19 cellular contexts compared by ENCODE assay signal in the genomic region with DNA sequence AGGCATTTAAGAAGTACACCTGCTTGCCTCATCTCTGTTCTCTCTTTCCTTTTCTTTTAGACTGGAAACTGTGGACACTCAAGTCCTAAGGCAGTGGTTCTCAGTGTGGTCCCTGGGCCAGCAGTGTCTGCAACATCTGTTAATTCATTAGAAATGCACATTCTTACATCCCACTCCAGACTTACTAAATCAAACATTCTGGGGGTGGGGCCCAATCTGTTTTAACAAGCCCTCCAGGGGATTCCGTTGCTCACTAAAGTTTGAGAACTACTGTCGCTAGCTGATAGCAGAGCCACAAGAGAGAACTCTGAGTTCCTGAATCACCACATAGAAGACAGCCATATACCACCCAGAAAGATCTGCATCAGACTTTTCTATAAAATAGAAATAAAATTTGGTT.
DNase-seq lines count a peak whose midpoint lies in the region; ATAC-seq and TF ChIP-seq lines count a peak whose summit lies in the region.
"Had no signal": no experiment of that assay in that cellular context is flagged by ENCODE, and none has a peak within 500 bp of the region (broad histone marks: within the 10 kb centered on the region; RNA-seq: fewer than 3 reads in every experiment).

No MANE protein-coding gene starts in this region.

- H3K4me3 ChIP-seq in BLaER1 treated with 17β-estradiol and CSF1 and Interleukin-3, amounts not matched to agents 10 nM and 100 nM = no peak overlapping the region
- no peak overlapping the region for H3K4me3 ChIP-seq in brain microvascular endothelial cell (ENCODE audit: low read depth, low read length)
- H3K4me3 ChIP-seq: GM12878, K562 had no signal

- TF ChIP-seq CTCF in brain microvascular endothelial cell (IDR thresholded peaks at IDR 0.05; ENCODE audit: low read depth, low read length, missing control alignments) (no peak), nephron (IDR thresholded peaks at IDR 0.05; ENCODE audit: unreplicated experiment in 3 of 3) (no peak)

- H3K9me3 Mint-ChIP-seq in nephron = peaks cover 12% of the 10 kb centered on the region

- no peaks in the 10 kb centered on the region for H3K36me3 Mint-ChIP-seq in nephron (ENCODE audit: low read depth)
- H3K36me3 Mint-ChIP-seq: CD4-positive, CD25-positive, alpha-beta regulatory T cell had no signal

- H4K20me1 ChIP-seq in BLaER1 treated with 17β-estradiol and CSF1 and Interleukin-3, amounts not matched to agents 10 nM and 100 nM = no peaks in the 10 kb centered on the region

- H3K36me3 ChIP-seq in BLaER1 treated with 17β-estradiol and CSF1 and Interleukin-3, amounts not matched to agents 10 nM and 100 nM = no peaks in the 10 kb centered on the region
- no peaks in the 10 kb centered on the region for H3K36me3 ChIP-seq in brain microvascular endothelial cell (replicated peaks)

- H3K27me3 Mint-ChIP-seq in nephron (ENCODE audit: low read depth) = peaks cover 5% of the 10 kb centered on the region

- in situ Hi-C loops in brain microvascular endothelial cell (cut with HindIII; ENCODE audit: low pct_ligation_motif_present, low sequenced_read_pairs) = no loop called here

- H3K4me2 ChIP-seq in BLaER1 treated with 17β-estradiol and CSF1 and Interleukin-3, amounts not matched to agents 10 nM and 100 nM = peak overlapping the region in 6 of 11 experiments; percentile 13 to 51 (median 30); a peak in 5 of 22 replicates

- peaks cover 36% of the 10 kb centered on the region for H3K4me1 Mint-ChIP-seq in nephron
- H3K4me1 Mint-ChIP-seq: CD4-positive, CD25-positive, alpha-beta regulatory T cell had no signal

- peak overlapping the region; percentile 28 to 86 (median 42) for H3K27ac Mint-ChIP-seq in nephron
- H3K27ac Mint-ChIP-seq: CD4-positive, CD25-positive, alpha-beta regulatory T cell had no signal

- DNase-seq in NCI-H524 (lab: John Stamatoyannopoulos, UW) (peak; percentile 47 to 69), brain microvascular endothelial cell (peak; percentile 12), NCI-H1436 treated with DMSO at 0.1 percent for 48 hours (lab: John Stamatoyannopoulos, UW) (no peak)
- DNase-seq: ACHN; AML-193; CD4-positive, CD25-positive, alpha-beta regulatory T cell; COR-L47; DMS153; GF-D8; NCI-H1105 treated with DMSO at 0.1 percent for 48 hours; NCI-H510A; NCI-H82; SW 1271 had no signal

- H3K9ac ChIP-seq in BLaER1 treated with 17β-estradiol and CSF1 and Interleukin-3, amounts not matched to agents 10 nM and 100 nM = no peak overlapping the region

- no peak overlapping the region for H3K4me3 Mint-ChIP-seq in nephron
- H3K4me3 Mint-ChIP-seq: CD4-positive, CD25-positive, alpha-beta regulatory T cell had no signal

- H3K27me3 ChIP-seq in BLaER1 treated with 17β-estradiol and CSF1 and Interleukin-3, amounts not matched to agents 10 nM and 100 nM = no peaks in the 10 kb centered on the region
- no peaks in the 10 kb centered on the region for H3K27me3 ChIP-seq in brain microvascular endothelial cell (replicated peaks)

- H3K27ac ChIP-seq in BLaER1 treated with 17β-estradiol and CSF1 and Interleukin-3, amounts not matched to agents 10 nM and 100 nM = no peak overlapping the region
- H3K27ac ChIP-seq in brain microvascular endothelial cell = no peak overlapping the region

- peaks cover 0 to 17% (median 10%) of the 10 kb centered on the region in 10 experiments; a peak in 11 of 20 replicates for H3K4me1 ChIP-seq in BLaER1 treated with 17β-estradiol and CSF1 and Interleukin-3, amounts not matched to agents 10 nM and 100 nM

- H3K9me3 ChIP-seq in BLaER1 treated with 17β-estradiol and CSF1 and Interleukin-3, amounts not matched to agents 10 nM and 100 nM (replicated peaks in 1 of 11) = no peaks in the 10 kb centered on the region

- ATAC-seq in HG02623 (IDR thresholded peaks at IDR 0.05; ENCODE audit: unreplicated experiment) = no peak
- ATAC-seq in HG03039 (IDR thresholded peaks at IDR 0.05; ENCODE audit: unreplicated experiment) = no peak
- ATAC-seq: GM12878, K562 had no signal
